ENCODE assay signal across 25 cellular contexts in the genomic region with DNA sequence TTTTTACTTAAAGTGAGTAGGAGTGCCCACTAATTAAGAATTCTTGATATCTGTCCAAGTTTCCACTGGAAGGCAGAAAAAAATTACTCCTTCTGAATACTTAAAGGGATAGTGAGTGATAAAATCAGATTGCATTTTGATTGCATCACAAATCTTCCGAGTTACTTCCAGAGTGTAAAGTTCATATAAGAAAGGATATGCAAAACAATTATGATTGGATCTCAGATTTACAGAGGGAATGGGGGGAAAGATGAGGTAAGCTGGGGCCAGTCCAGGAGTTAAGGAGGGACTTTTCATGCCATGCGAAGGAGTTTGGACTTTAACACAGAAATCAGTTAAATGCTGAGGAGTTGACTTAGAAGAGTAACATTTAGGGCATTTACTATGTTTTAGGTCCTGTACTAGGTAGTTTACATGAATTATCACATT. TPM values are rescaled to one million over a fixed set of nuclear protein-coding genes. Genes with fewer than 3 reads are reported as not detected.
A peak's percentile ranks its signal among the peaks of the same experiment; 100 is the strongest.
DNase-seq lines count a peak whose midpoint lies in the region; ATAC-seq, FAIRE-seq and TF ChIP-seq lines count a peak whose summit lies in the region.
"Had no signal": no experiment of that assay in that cellular context is flagged by ENCODE, and none has a peak within 500 bp of the region (broad histone marks: within the 10 kb centered on the region; RNA-seq: fewer than 3 reads in every experiment).

No MANE protein-coding gene starts in this region.

- WGBS in K562 (ENCODE audit: insufficient coverage, low coverage, missing lambda C conversion rate): 33% methylated on average over 2 of the region's 2 CpGs
- 70 to 83% (median 74%) methylated on average over 2 of the region's 2 CpGs for WGBS in spleen, 5 donors
- WGBS in H9 (ENCODE audit: extremely low coverage, insufficient read length, low lambda C conversion rate): no CpG with 5 or more reads among the region's 2 CpGs

- no peaks in the 10 kb centered on the region for H3K23me2 ChIP-seq in H9 (ENCODE audit: insufficient read length, low read depth, low read length, poor library complexity, severe bottlenecking)

- no peaks in the 10 kb centered on the region for H3K27me3 ChIP-seq in K562 (ENCODE audit: control insufficient read depth in 2 of 2, insufficient read depth in 2 of 2, low read length in 2 of 2)
- no peaks in the 10 kb centered on the region for H3K27me3 ChIP-seq in spleen (replicated peaks in 1 of 7)
- H3K27me3 ChIP-seq in H9 (ENCODE audit: insufficient read depth, low read length): no peaks in the 10 kb centered on the region
- H3K27me3 ChIP-seq: hepatocyte, pancreas, tibial nerve had no signal

- H2BK15ac ChIP-seq in H9 (ENCODE audit: low read depth, low read length): no peak overlapping the region

- H3K36me3 Mint-ChIP-seq in Calu3 (ENCODE audit: insufficient read depth, unreplicated experiment): peaks cover 9% of the 10 kb centered on the region
- H3K36me3 Mint-ChIP-seq in H9 (ENCODE audit: insufficient read depth in 1 of 3, low read depth in 3 of 3): no peaks in the 10 kb centered on the region; a peak in 1 of 7 replicates
- H3K36me3 Mint-ChIP-seq: naive thymus-derived CD8-positive, alpha-beta T cell; T-cell had no signal

- no peak overlapping the region for H3K27ac ChIP-seq in K562 (ENCODE audit: extremely low read depth, low read depth, low read length)
- H3K27ac ChIP-seq in spleen: no peak overlapping the region
- no peak overlapping the region for H3K27ac ChIP-seq in H9 (ENCODE audit: insufficient read length, low read depth, low read length)
- H3K27ac ChIP-seq: hepatocyte, pancreas, tibial nerve had no signal

- no peak overlapping the region for H2AK5ac ChIP-seq in H9 (ENCODE audit: insufficient read length, low read length)

- no peak overlapping the region for H3T11ph ChIP-seq in H9 (ENCODE audit: low read length)

- H2BK12ac ChIP-seq in H9 (ENCODE audit: insufficient read length, low read depth, low read length): no peak overlapping the region

- H2BK20ac ChIP-seq in H9 (ENCODE audit: low read depth, low read length, poor library complexity, severe bottlenecking): no peak overlapping the region

- H4K20me1 ChIP-seq in K562 (replicated peaks; ENCODE audit: control insufficient read depth, insufficient read depth, low read length): no peaks in the 10 kb centered on the region
- no peaks in the 10 kb centered on the region for H4K20me1 ChIP-seq in H9 (ENCODE audit: control insufficient read depth, insufficient read depth, insufficient read length)

- no peaks in the 10 kb centered on the region for H3K9me1 ChIP-seq in K562 (ENCODE audit: control insufficient read depth, insufficient read depth, low read length)

- H3K4me1 ChIP-seq in K562 (replicated peaks in 1 of 2; ENCODE audit: control insufficient read depth in 2 of 2, insufficient read depth in 2 of 2, low read length in 2 of 2): peaks cover 0 to 6% of the 10 kb centered on the region in 2 experiments; a peak in 3 of 5 replicates
- H3K4me1 ChIP-seq in spleen: peaks cover 0 to 11% (median 0%) of the 10 kb centered on the region in 6 donors
- H3K4me1 ChIP-seq in H9 (ENCODE audit: insufficient read depth, low read length): no peaks in the 10 kb centered on the region
- H3K4me1 ChIP-seq: pancreas, tibial nerve had no signal

- H3K4me3 Mint-ChIP-seq in Calu3 (ENCODE audit: low read depth, unreplicated experiment) (peak overlapping the region; percentile 12), H9 (no peak overlapping the region)
- H3K4me3 Mint-ChIP-seq: central memory CD8-positive, alpha-beta T cell; naive thymus-derived CD8-positive, alpha-beta T cell; T-cell had no signal

- POLR2A ChIA-PET in K562 (lab: Yijun Ruan, JAX): no interaction called here

- BruUV-seq in Calu3 (replicated peaks; lab: Mats Ljungman, UMichigan) (no TSS peak), K562 (replicated peaks; lab: Mats Ljungman, UMichigan) (no TSS peak)

- H3K27me3 Mint-ChIP-seq in Calu3 (ENCODE audit: unreplicated experiment) (no peaks in the 10 kb centered on the region), H9 (ENCODE audit: low read depth) (peaks cover 43% of the 10 kb centered on the region)
- H3K27me3 Mint-ChIP-seq: central memory CD8-positive, alpha-beta T cell had no signal

- no peak overlapping the region for H4K5ac ChIP-seq in H9 (ENCODE audit: insufficient read length, low read depth, low read length)

- no peak overlapping the region for H4K8ac ChIP-seq in H9 (replicated peaks; ENCODE audit: insufficient read length, low read depth, low read length)

- CTCF ChIA-PET in Calu3 (lab: Charles Lee) (no interaction called here), K562 (lab: Yijun Ruan, JAX; ENCODE audit: low intra/inter-chr PET ratio) (no interaction called here)

- H2AFZ ChIP-seq in K562 (ENCODE audit: low read depth, low read length) (no peak overlapping the region), H9 (ENCODE audit: low read length) (no peak overlapping the region)
- H2AFZ ChIP-seq: hepatocyte had no signal

- H4K91ac ChIP-seq in H9 (ENCODE audit: insufficient read length, low read depth, low read length): no peak overlapping the region

- no peaks in the 10 kb centered on the region for H3K9me3 Mint-ChIP-seq in Calu3 (ENCODE audit: low read depth, unreplicated experiment)
- H3K9me3 Mint-ChIP-seq in H9: no peaks in the 10 kb centered on the region; a peak in 1 of 5 replicates
- H3K9me3 Mint-ChIP-seq: central memory CD8-positive, alpha-beta T cell; naive thymus-derived CD8-positive, alpha-beta T cell; T-cell had no signal

- H3K79me2 ChIP-seq in K562 (ENCODE audit: control insufficient read depth, insufficient read depth, low read length) (no peaks in the 10 kb centered on the region), H9 (ENCODE audit: insufficient read depth, low read length) (no peaks in the 10 kb centered on the region)
- H3K79me2 ChIP-seq: hepatocyte had no signal

- no peak overlapping the region for H2BK120ac ChIP-seq in H9 (ENCODE audit: low read depth, low read length, poor library complexity, severe bottlenecking)

- no peak for TF ChIP-seq RAD21 in K562 (CRISPR knock-in tag; conservative IDR thresholded peaks at IDR 0.05 in 1 of 2, IDR thresholded peaks at IDR 0.05 in 1 of 2)

- H3K36me3 ChIP-seq in K562 (ENCODE audit: control insufficient read depth, insufficient read depth, low read length): no peaks in the 10 kb centered on the region
- no peaks in the 10 kb centered on the region for H3K36me3 ChIP-seq in spleen
- H3K36me3 ChIP-seq: pancreas, tibial nerve had no signal

- no peak overlapping the region for H3K18ac ChIP-seq in H9 (ENCODE audit: insufficient read length, low read depth, low read length)

- no peak overlapping the region for H2BK5ac ChIP-seq in H9 (ENCODE audit: insufficient read length, low read length)

- H3K56ac ChIP-seq in H9 (ENCODE audit: insufficient read length, low read depth, low read length): no peak overlapping the region

- no peaks in the 10 kb centered on the region for H3K79me1 ChIP-seq in H9 (ENCODE audit: insufficient read depth, low read depth, low read length, poor library complexity, severe bottlenecking)

- no peak overlapping the region for H3K14ac ChIP-seq in H9 (ENCODE audit: insufficient read depth, low read length)

- no peak for FAIRE-seq in K562 (lab: Jason Lieb, UNC)
- FAIRE-seq: pancreas had no signal

- no peak for ATAC-seq in K562
- ATAC-seq: naive thymus-derived CD8-positive, alpha-beta T cell; pancreas; Right ventricle myocardium inferior; sciatic nerve; T-cell had no signal

- H3K9me3 ChIP-seq in K562 (replicated peaks; ENCODE audit: control insufficient read depth, insufficient read depth, low read depth, low read length): no peaks in the 10 kb centered on the region
- H3K9me3 ChIP-seq in spleen: no peaks in the 10 kb centered on the region
- no peaks in the 10 kb centered on the region for H3K9me3 ChIP-seq in H9 (ENCODE audit: control insufficient read depth, low read depth, low read length)
- H3K9me3 ChIP-seq: pancreas, tibial nerve had no signal

- DNase-seq in Calu3: no peak
- peak; percentile 81 for DNase-seq in LoVo (ENCODE audit: low spot score)
- no peak for DNase-seq in K562 (ENCODE audit: extremely low read depth in 1 of 4, low spot score in 3 of 4)
- DNase-seq in iris pigment epithelial cell (ENCODE audit: low read depth): peak; percentile 38
- DNase-seq in hypothalamus (lab: John Stamatoyannopoulos, UW): no peak
- no peak for DNase-seq in spleen
- no peak for DNase-seq in H9
- no peak for DNase-seq in effector CD8-positive, alpha-beta T cell (lab: John Stamatoyannopoulos, UW)
- DNase-seq: activated CD4-positive, alpha-beta T cell treated with anti-CD3 and anti-CD28 coated beads, Interleukin-2, amount 50 U/mL, for 1 hour; activated CD8-positive, alpha-beta memory T cell treated with anti-CD3 and anti-CD28 coated beads, Interleukin-2, amount 50 U/mL, for 4 hours; AML-193; effector memory CD4-positive, alpha-beta T cell; GDM1; mesendoderm; naive thymus-derived CD8-positive, alpha-beta T cell; NCI-H1694; NCI-H345; pancreas; stimulated activated naive CD4-positive, alpha-beta T cell treated with Interleukin-2 at 50 U/mL for 16 hours; T-cell had no signal

- H3K4me1 Mint-ChIP-seq in Calu3 (ENCODE audit: low read depth, unreplicated experiment) (peaks cover 39% of the 10 kb centered on the region), H9 (no peaks in the 10 kb centered on the region; a peak in 1 of 4 replicates)

- in situ Hi-C loops in K562 (cut with MboI): no loop called here

- no peak overlapping the region for H3K4me3 ChIP-seq in K562
- no peak overlapping the region for H3K4me3 ChIP-seq in spleen
- H3K4me3 ChIP-seq: hepatocyte, pancreas, tibial nerve had no signal

- intact Hi-C loops in Calu3 (cut with micrococcal nuclease; ENCODE audit: unreplicated experiment): loop anchor here (10.0 kb wide), 1 partner anchor 1334 kb away; no protein-coding TSS in a partner anchor
- intact Hi-C loops in K562 (cut with micrococcal nuclease): no loop called here
- intact Hi-C loops in spleen (cut with DNase I; ENCODE audit: low total_unique reads): no loop called here

- TF ChIP-seq CTCF in Calu3 (IDR thresholded peaks at IDR 0.05; ENCODE audit: unreplicated experiment): no peak
- no peak for TF ChIP-seq CTCF in K562 (IDR thresholded peaks at IDR 0.05 in 2 of 3, conservative IDR thresholded peaks at IDR 0.05 in 1 of 3; ENCODE audit: insufficient read depth in 2 of 3, low read depth in 1 of 3, low read length in 3 of 3)
- TF ChIP-seq CTCF in spleen (IDR thresholded peaks at IDR 0.05 in 8 of 11, conservative IDR thresholded peaks at IDR 0.05 in 3 of 11): no peak
- TF ChIP-seq CTCF in H9 (conservative IDR thresholded peaks at IDR 0.05): no peak

- H3K27ac Mint-ChIP-seq in Calu3 (ENCODE audit: unreplicated experiment) (peak overlapping the region; percentile 89), H9 (no peak overlapping the region)
- H3K27ac Mint-ChIP-seq: T-cell had no signal

- H3K4me2 ChIP-seq in K562 (ENCODE audit: insufficient read depth, low read length) (no peak overlapping the region), H9 (ENCODE audit: insufficient read depth, insufficient read length, low read length) (no peak overlapping the region)
- H3K4me2 ChIP-seq: hepatocyte had no signal

- TF ChIP-seq POLR2A in K562 (conservative IDR thresholded peaks at IDR 0.05) (no peak), spleen (IDR thresholded peaks at IDR 0.05) (no peak)

- no peak overlapping the region for H3K9ac ChIP-seq in K562 (ENCODE audit: insufficient read depth in 1 of 2, low read depth in 2 of 2, low read length in 2 of 2)
- H3K9ac ChIP-seq in H9 (ENCODE audit: extremely low read depth, insufficient read length, low read length): no peak overlapping the region

- no peak overlapping the region for H3K4ac ChIP-seq in H9 (ENCODE audit: low read depth, low read length)

- peak; percentile 28; the same call in 1 of the 2 replicates for TF ChIP-seq EP300 in K562 (IDR thresholded peaks at IDR 0.05; ENCODE audit: low read length)

- no peak overlapping the region for H3K23ac ChIP-seq in H9 (ENCODE audit: insufficient read length, low read depth, low read length)

RNA-seq across cellular contexts. Expression of a gene that starts 9.3 kb away (rescaled TPM):
- total RNA-seq in Calu3 (2022) (169 and 193 TPM in 2 replicates), K562 (2014; rRNA removed) (20.3 and 24.3 TPM in 2 replicates), K562 (2014; rRNA removed; fragmentation: Illumina TruSeq; extraction: Trizol) (21.8 and 29.5 TPM in 2 replicates), K562 (2015; rRNA removed; fragmentation: Illumina TruSeq; extraction: Trizol) (23.8 and 25.4 TPM in 2 replicates), K562 (2021) (35.4 and 39.5 TPM in 2 replicates), spleen (10 to 100 TPM; 57.7 to 90.7 (median 72.6) TPM), H9 (2021) (59.1 and 61.4 TPM in 2 replicates)
- total RNA-seq in K562 (2011; cell fraction: chromatin; rRNA removed; ENCODE audit: low replicate concordance): 42.1 and 93.4 TPM in 2 replicates
- total RNA-seq in K562 (2011; cell fraction: nucleolus; rRNA removed): 32.7 and 49.0 TPM in 2 replicates
- 61.5 and 67.7 TPM in 2 replicates for total RNA-seq in K562 (2011; cell fraction: nucleoplasm; rRNA removed)
- polyA plus RNA-seq in K562 (2011; rRNA removed) (26.2 and 40.7 TPM in 2 replicates), K562 (2014; fragmentation: Illumina TruSeq; extraction: Trizol) (35.4 and 38.1 TPM in 2 replicates), K562 (2014; fragmentation: Nextera tagmentation; extraction: Ambion mirVana) (10 to 100 TPM; 13.6 to 18.8 TPM), K562 (2014; rRNA removed) (30.4 and 30.5 TPM in 2 replicates), spleen (10 to 100 TPM; 27.6 to 40.0 (median 36.5) TPM)
- polyA plus RNA-seq in K562 (2011; cell fraction: cytosol; rRNA removed): 10.7 and 19.3 TPM in 2 replicates
- 34.2 and 35.9 TPM in 2 replicates for polyA plus RNA-seq in K562 (2011; cell fraction: nucleus; rRNA removed)
- polyA plus RNA-seq in K562 (2012): 30.1 and 36.5 TPM in 2 replicates
- 30.0 and 36.5 TPM in 2 replicates for polyA minus RNA-seq in K562 (2011; rRNA and poly(A)+ RNA removed)
- polyA minus RNA-seq in K562 (2011; cell fraction: cytosol; rRNA and poly(A)+ RNA removed): 10.1 and 12.3 TPM in 2 replicates
- 21.9 and 33.2 TPM in 2 replicates for polyA minus RNA-seq in K562 (2011; cell fraction: nucleus; rRNA and poly(A)+ RNA removed)

RNA-seq across cellular contexts. Expression of a gene that starts 44.5 kb away (rescaled TPM):
- total RNA-seq in Calu3 (2022): 35.8 and 39.5 TPM in 2 replicates
- total RNA-seq in K562 (2011; cell fraction: chromatin; rRNA removed; ENCODE audit: low replicate concordance): 3.5 and 7.0 TPM in 2 replicates
- 1.7 and 2.9 TPM in 2 replicates for total RNA-seq in K562 (2011; cell fraction: nucleolus; rRNA removed)
- total RNA-seq in K562 (2011; cell fraction: nucleoplasm; rRNA removed): 3.9 and 8.0 TPM in 2 replicates
- total RNA-seq in K562 (2014; rRNA removed): 18.8 and 19.3 TPM in 2 replicates
- 35.1 and 41.7 TPM in 2 replicates for total RNA-seq in K562 (2014; rRNA removed; fragmentation: Illumina TruSeq; extraction: Trizol)
- 33.4 and 36.9 TPM in 2 replicates for total RNA-seq in K562 (2015; rRNA removed; fragmentation: Illumina TruSeq; extraction: Trizol)
- 21.6 and 22.1 TPM in 2 replicates for total RNA-seq in K562 (2021)
- polyA plus RNA-seq in K562 (2011; rRNA removed): 18.5 and 28.5 TPM in 2 replicates
- 2.9 and 7.9 TPM in 2 replicates for polyA plus RNA-seq in K562 (2011; cell fraction: cytosol; rRNA removed)
- 3.1 and 3.7 TPM in 2 replicates for polyA plus RNA-seq in K562 (2011; cell fraction: nucleus; rRNA removed)
- 27.6 and 38.2 TPM in 2 replicates for polyA plus RNA-seq in K562 (2012)
- 33.2 and 39.8 TPM in 2 replicates for polyA plus RNA-seq in K562 (2014; fragmentation: Illumina TruSeq; extraction: Trizol)
- polyA plus RNA-seq in K562 (2014; fragmentation: Nextera tagmentation; extraction: Ambion mirVana): 10 to 100 TPM; 22.0 to 30.2 TPM
- polyA plus RNA-seq in K562 (2014; rRNA removed): 29.8 and 32.1 TPM in 2 replicates
- polyA minus RNA-seq in K562 (2011; rRNA and poly(A)+ RNA removed): 12.8 and 13.2 TPM in 2 replicates
- 4.3 and 6.9 TPM in 2 replicates for polyA minus RNA-seq in K562 (2011; cell fraction: cytosol; rRNA and poly(A)+ RNA removed)
- 4.3 and 6.6 TPM in 2 replicates for polyA minus RNA-seq in K562 (2011; cell fraction: nucleus; rRNA and poly(A)+ RNA removed)
- total RNA-seq in spleen: 10 to 100 TPM; 25.4 to 33.0 (median 28.6) TPM
- 10 to 100 TPM; 29.7 to 44.8 (median 32.9) TPM for polyA plus RNA-seq in spleen
- 37.9 and 39.0 TPM in 2 replicates for total RNA-seq in H9 (2021)

Comparison
In these comparisons a context has a peak if more than half of its experiments do, and no peak if none do; other contexts are left out.
1. DNase-seq: peak in LoVo (single experiment) and iris pigment epithelial cell (single experiment); none in Calu3 (single experiment), K562 (0 of 4), hypothalamus (0 of 51), spleen (single experiment), H9 (single experiment) and effector CD8-positive, alpha-beta T cell (single experiment).